In the genomic region with DNA sequence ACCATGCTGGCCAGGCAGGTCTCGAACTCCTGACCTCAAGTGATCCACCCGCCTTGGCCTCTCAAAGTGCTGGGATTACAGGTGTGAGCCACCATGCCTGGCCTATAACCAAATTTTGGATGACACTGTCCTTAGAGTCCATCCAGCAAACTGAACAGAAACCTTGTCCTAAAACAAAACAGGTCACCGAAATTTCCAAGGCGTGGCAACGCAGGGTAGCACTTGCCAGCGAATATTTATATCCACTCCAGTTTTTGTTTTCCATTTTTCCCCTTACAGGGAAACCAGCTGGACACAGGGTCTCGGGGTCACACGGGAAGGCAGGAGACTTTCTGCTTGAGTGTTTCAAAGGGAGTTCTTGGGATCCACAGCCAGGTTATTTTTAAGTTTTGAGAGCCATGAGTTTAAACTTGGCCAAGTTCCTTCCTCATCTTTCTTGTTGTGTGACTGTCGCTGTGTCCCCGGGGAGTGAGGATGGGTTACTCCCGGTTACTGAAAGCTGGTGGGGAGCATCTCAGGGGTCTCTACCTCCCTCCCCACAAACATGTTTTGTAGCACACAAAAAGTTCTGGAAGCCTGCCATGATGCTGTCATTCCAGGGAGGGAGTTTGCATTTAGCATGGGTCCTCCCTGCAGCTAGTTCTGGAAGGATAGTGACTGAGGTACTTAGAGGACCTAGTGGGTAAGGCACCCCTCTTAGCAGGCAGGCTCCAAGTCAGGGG, we compare ENCODE assay signal across 14 cellular contexts. TPM values are rescaled to one million over a fixed set of nuclear protein-coding genes. Genes with fewer than 3 reads are reported as not detected.
A peak's percentile ranks its signal among the peaks of the same experiment; 100 is the strongest.
DNase-seq lines count a peak whose midpoint lies in the region; ATAC-seq and TF ChIP-seq lines count a peak whose summit lies in the region.
"Had no signal": no experiment of that assay in that cellular context is flagged by ENCODE, and none has a peak within 500 bp of the region (broad histone marks: within the 10 kb centered on the region; RNA-seq: fewer than 3 reads in every experiment).

No MANE protein-coding gene starts in this region.

- H3K4me3 ChIP-seq in adipocyte (ENCODE audit: low read length): peak overlapping the region; percentile 0
- H3K4me3 ChIP-seq in heart right ventricle: peak overlapping the region in 3 of 10 donors; percentile 0 to 21 (median 11)
- H3K4me3 ChIP-seq in psoas muscle: peak overlapping the region; percentile 24
- H3K4me3 ChIP-seq: testis had no signal

- peak overlapping the region; percentile 27 for H3K9ac ChIP-seq in adipocyte (ENCODE audit: low read length)

- no peaks in the 10 kb centered on the region for H3K27me3 ChIP-seq in adipocyte (replicated peaks; ENCODE audit: control insufficient read depth, insufficient read depth, low read length)
- no peaks in the 10 kb centered on the region for H3K27me3 ChIP-seq in heart right ventricle
- no peaks in the 10 kb centered on the region for H3K27me3 ChIP-seq in psoas muscle (ENCODE audit: insufficient read depth in 3 of 3, low read length in 2 of 3)
- H3K27me3 ChIP-seq: testis had no signal

- ATAC-seq in heart right ventricle (peak; percentile 20 to 56 (median 44)), psoas muscle (peak in 3 of 4 donors; percentile 17 to 57 (median 19)), GM21360 (IDR thresholded peaks at IDR 0.05; ENCODE audit: unreplicated experiment) (no peak)

- peaks cover 22% of the 10 kb centered on the region for H3K4me1 ChIP-seq in adipocyte (ENCODE audit: control insufficient read depth, insufficient read depth, low read length)
- peaks cover 41 to 100% (median 94%) of the 10 kb centered on the region in 9 donors for H3K4me1 ChIP-seq in heart right ventricle
- peaks cover 99% of the 10 kb centered on the region for H3K4me1 ChIP-seq in psoas muscle

- peak; percentile 45 for DNase-seq in EL
- no peak for DNase-seq in adipocyte (ENCODE audit: low read depth)
- DNase-seq in heart right ventricle: peak; percentile 50 to 74
- no peak for DNase-seq in psoas muscle
- no peak for DNase-seq in NCI-H2227 (lab: John Stamatoyannopoulos, UW; ENCODE audit: unreplicated experiment)
- DNase-seq in NCI-H2107 (lab: John Stamatoyannopoulos, UW): no peak
- DNase-seq in NCI-H2081 treated with DMSO at 0.1 percent for 48 hours (lab: John Stamatoyannopoulos, UW): no peak
- DNase-seq: activated T-cell treated with anti-CD3 and anti-CD28 coated beads, Interleukin-2, amount 50 U/mL, for 24 hours; AML-193; central memory CD4-positive, alpha-beta T cell; NCI-H2029 treated with DMSO at 0.1 percent for 48 hours; testis; WERI-Rb-1 had no signal

- H3K27ac ChIP-seq in heart right ventricle (peak overlapping the region; percentile 53 to 91 (median 86)), psoas muscle (peak overlapping the region; percentile 83)
- H3K27ac ChIP-seq: WERI-Rb-1 had no signal

- WGBS in heart right ventricle, 2 donors: 13 to 20% methylated on average over 11 of the region's 11 CpGs
- 15 to 21% (median 17%) methylated on average over 11 of the region's 11 CpGs for WGBS in psoas muscle, 3 donors

- TF ChIP-seq CTCF in heart right ventricle (IDR thresholded peaks at IDR 0.05) (no peak), psoas muscle (IDR thresholded peaks at IDR 0.05) (no peak)

- H3K36me3 ChIP-seq in adipocyte (ENCODE audit: control insufficient read depth, insufficient read depth, low read length, severe bottlenecking): no peaks in the 10 kb centered on the region
- peaks cover 0 to 50% (median 0%) of the 10 kb centered on the region in 9 donors for H3K36me3 ChIP-seq in heart right ventricle
- peaks cover 0 to 10% of the 10 kb centered on the region in 2 donors for H3K36me3 ChIP-seq in psoas muscle (ENCODE audit: insufficient read depth in 1 of 2, low read depth in 1 of 2)

- H3K9me3 ChIP-seq in adipocyte (ENCODE audit: control insufficient read depth, low read length) (no peaks in the 10 kb centered on the region), heart right ventricle (no peaks in the 10 kb centered on the region), psoas muscle (no peaks in the 10 kb centered on the region)
- H3K9me3 ChIP-seq: testis had no signal

- intact Hi-C loops in heart right ventricle (cut with DNase I) (loop anchor here in 2 of 10 donors (5.0 kb wide), 2 partner anchors 35 to 45 kb away; no protein-coding TSS in a partner anchor), psoas muscle (cut with DNase I) (loop anchor here in 1 of 2 donors (5.0 kb wide), 2 partner anchors 40 to 45 kb away; no protein-coding TSS in a partner anchor)

RNA-seq across cellular contexts. Expression of gene LIMD1, which starts 12.6 kb away (rescaled TPM):
- total RNA-seq in heart right ventricle (10 to 100 TPM; 24.1 to 47.6 (median 35.5) TPM), psoas muscle (10 to 100 TPM; 22.5 to 34.1 (median 32.0) TPM)
- polyA plus RNA-seq in heart right ventricle (10 to 100 TPM in 1 of 2 donors, 1 to 10 TPM in 1; 6.1 to 21.7 TPM), psoas muscle (1 to 10 TPM; 3.3 to 9.1 (median 5.5) TPM)

Comparison
In these comparisons a context has a peak if more than half of its experiments do, and no peak if none do; other contexts are left out.
1. DNase-seq: peak in EL (single experiment) and heart right ventricle (2 of 2); none in adipocyte (single experiment), psoas muscle (0 of 2), NCI-H2227 (single experiment), NCI-H2107 (single experiment) and NCI-H2081 treated with DMSO at 0.1 percent for 48 hours (single experiment).